ENCODE assay signal across 28 cellular contexts in the genomic region with DNA sequence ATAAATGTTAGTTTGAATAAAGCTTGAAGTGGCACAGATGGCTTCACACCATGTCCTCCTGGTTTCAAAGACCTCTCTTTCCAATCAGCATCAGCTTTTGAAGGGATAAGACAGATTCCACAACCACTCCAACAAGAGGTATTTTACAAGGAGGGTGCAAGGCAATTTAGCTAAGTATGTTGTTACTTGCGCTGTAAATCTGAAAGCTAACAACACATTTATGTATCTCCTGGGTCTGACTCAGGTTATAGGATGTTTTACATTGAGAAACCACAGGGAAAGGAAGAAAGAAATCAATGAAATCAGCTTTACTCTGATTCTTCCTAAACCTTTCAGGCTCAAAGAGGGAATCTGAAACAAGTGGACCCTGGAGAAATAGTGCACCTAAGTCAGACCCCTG.
"Had no signal": no experiment of that assay in that cellular context is flagged by ENCODE, and none has a peak within 500 bp of the region (broad histone marks: within the 10 kb centered on the region; RNA-seq: fewer than 3 reads in every experiment).

No MANE protein-coding gene starts in this region.

- ATAC-seq: activated CD8-positive, alpha-beta T cell treated with anti-CD3 and anti-CD28 coated beads for 36 hours; activated naive CD8-positive, alpha-beta T cell treated with anti-CD3 and anti-CD28 coated beads, Interleukin-2, amount 50 U/mL, for 24 hours; body of pancreas; effector memory CD8-positive, alpha-beta T cell; foreskin keratinocyte; gastrocnemius medialis; heart left ventricle; WTC11 had no signal

- H3K27me3 ChIP-seq: adrenal gland, body of pancreas, esophagus muscularis mucosa, foreskin keratinocyte, gastrocnemius medialis, heart left ventricle had no signal

- FAIRE-seq: colon had no signal

- H3K9me3 ChIP-seq: adrenal gland, body of pancreas, esophagus muscularis mucosa, gastrocnemius medialis, heart left ventricle had no signal

- DNase-seq: activated CD4-positive, alpha-beta T cell treated with anti-CD3 and anti-CD28 coated beads for 48 hours; activated CD4-positive, alpha-beta T cell treated with anti-CD3 and anti-CD28 coated beads, Interleukin-2, amount 50 U/mL, for 1 hour; activated CD4-positive, alpha-beta T cell treated with anti-CD3 and anti-CD28 coated beads, Interleukin-2, amount 50 U/mL, for 48 hours; activated CD8-positive, alpha-beta memory T cell treated with anti-CD3 and anti-CD28 coated beads for 24 hours; activated CD8-positive, alpha-beta T cell treated with anti-CD3 and anti-CD28 coated beads for 36 hours; activated effector memory CD4-positive, alpha-beta T cell treated with anti-CD3 and anti-CD28 coated beads, Interleukin-2, amount 50 U/mL, for 16 hours; activated naive CD4-positive, alpha-beta T cell treated with anti-CD3 and anti-CD28 coated beads for 36 hours; activated naive CD8-positive, alpha-beta T cell treated with anti-CD3 and anti-CD28 coated beads for 36 hours; activated naive CD8-positive, alpha-beta T cell treated with anti-CD3 and anti-CD28 coated beads, Interleukin-2, amount 50 U/mL, for 24 hours; activated T-cell treated with anti-CD3 and anti-CD28 coated beads, Interleukin-2, amount 50 U/mL, for 48 hours; adrenal gland; amygdala; aorta; body of pancreas; caudate nucleus; cortex of kidney; dermis blood vessel endothelial cell; effector CD4-positive, alpha-beta T cell; effector memory CD8-positive, alpha-beta T cell; erythroblast; foreskin keratinocyte; gastrocnemius medialis; glutamatergic neuron; heart left ventricle; hypothalamus had no signal

- H3K4me3 ChIP-seq: adrenal gland, body of pancreas, esophagus muscularis mucosa, gastrocnemius medialis, heart left ventricle had no signal

- H3K27ac ChIP-seq: adrenal gland, body of pancreas, esophagus muscularis mucosa, foreskin keratinocyte, gastrocnemius medialis, heart left ventricle had no signal

- H3K4me1 ChIP-seq: adrenal gland, body of pancreas, esophagus muscularis mucosa, foreskin keratinocyte, gastrocnemius medialis, heart left ventricle had no signal
